Comparison of ENCODE assay signal across 19 cellular contexts in genomic region chr18:31553800-31554199, GRCh38. TPM values are rescaled to one million over a fixed set of nuclear protein-coding genes. Genes with fewer than 3 reads are reported as not detected.
DNase-seq lines count a peak whose midpoint lies in the region; ATAC-seq and TF ChIP-seq lines count a peak whose summit lies in the region.
"Had no signal": no experiment of that assay in that cellular context is flagged by ENCODE, and none has a peak within 500 bp of the region (broad histone marks: within the 10 kb centered on the region; RNA-seq: fewer than 3 reads in every experiment).

No MANE protein-coding gene starts in this region.

- ATAC-seq in GM21576 (IDR thresholded peaks at IDR 0.05; ENCODE audit: unreplicated experiment) (no peak), HG03196 (IDR thresholded peaks at IDR 0.05; ENCODE audit: unreplicated experiment) (no peak)
- ATAC-seq in stimulated activated memory B cell treated with anti-CD40 and anti-IgM and Interleukin-4, amounts not matched to agents 10 μg/mL and 1 μg/mL and 100 μg/mL, for 72 hours = no peak
- ATAC-seq: activated naive CD8-positive, alpha-beta T cell treated with anti-CD3 and anti-CD28 coated beads, Interleukin-2, amount 50 U/mL, for 24 hours; pancreas had no signal

- H3K27ac ChIP-seq in WERI-Rb-1 = no peak overlapping the region
- H3K27ac ChIP-seq: coronary artery, pancreas, suprapubic skin had no signal

- peaks cover 4% of the 10 kb centered on the region for H3K4me1 Mint-ChIP-seq in type B pancreatic cell (ENCODE audit: unreplicated experiment)
- H3K4me1 Mint-ChIP-seq in stimulated activated memory B cell treated with anti-CD40 and anti-IgM and Interleukin-4, amounts not matched to agents 10 μg/mL and 1 μg/mL and 100 μg/mL, for 72 hours = no peaks in the 10 kb centered on the region
- H3K4me1 Mint-ChIP-seq: activated naive CD8-positive, alpha-beta T cell treated with anti-CD3 and anti-CD28 coated beads, Interleukin-2, amount 50 U/mL, for 24 hours had no signal

- no peaks in the 10 kb centered on the region for H3K27me3 ChIP-seq in WERI-Rb-1 (ENCODE audit: insufficient read depth, low read depth, severe bottlenecking)
- H3K27me3 ChIP-seq: pancreas, suprapubic skin had no signal

- H3K9me3 ChIP-seq in WERI-Rb-1 (ENCODE audit: severe bottlenecking) = no peaks in the 10 kb centered on the region
- H3K9me3 ChIP-seq: pancreas, suprapubic skin had no signal

- H3K27me3 Mint-ChIP-seq in type B pancreatic cell = no peaks in the 10 kb centered on the region
- peaks cover 33% of the 10 kb centered on the region for H3K27me3 Mint-ChIP-seq in stimulated activated memory B cell treated with anti-CD40 and anti-IgM and Interleukin-4, amounts not matched to agents 10 μg/mL and 1 μg/mL and 100 μg/mL, for 72 hours

- no peaks in the 10 kb centered on the region for H3K9me3 Mint-ChIP-seq in type B pancreatic cell
- no peaks in the 10 kb centered on the region for H3K9me3 Mint-ChIP-seq in stimulated activated memory B cell treated with anti-CD40 and anti-IgM and Interleukin-4, amounts not matched to agents 10 μg/mL and 1 μg/mL and 100 μg/mL, for 72 hours
- H3K9me3 Mint-ChIP-seq: activated naive CD8-positive, alpha-beta T cell treated with anti-CD3 and anti-CD28 coated beads, Interleukin-2, amount 50 U/mL, for 24 hours; activated T-cell treated with anti-CD3 and anti-CD28 coated beads, Interleukin-2, amount 50 U/mL, for 24 hours; T-helper 1 cell treated with Interleukin-12 subunit alpha and Interleukin-12 subunit beta and Interleukin-4 antibody, amounts not matched to agents 30 μg/mL and 1 μg/mL, for 36 hours had no signal

- H3K4me3 ChIP-seq in WERI-Rb-1 (ENCODE audit: low read depth, low read length) (no peak overlapping the region), fibroblast of the aortic adventitia (ENCODE audit: low read depth, low read length) (no peak overlapping the region)
- H3K4me3 ChIP-seq: coronary artery, pancreas, suprapubic skin had no signal

- no peaks in the 10 kb centered on the region for H3K36me3 ChIP-seq in WERI-Rb-1
- H3K36me3 ChIP-seq: pancreas, suprapubic skin had no signal

- H3K4me3 Mint-ChIP-seq in type B pancreatic cell = no peak overlapping the region
- H3K4me3 Mint-ChIP-seq in stimulated activated memory B cell treated with anti-CD40 and anti-IgM and Interleukin-4, amounts not matched to agents 10 μg/mL and 1 μg/mL and 100 μg/mL, for 72 hours = no peak overlapping the region
- H3K4me3 Mint-ChIP-seq: activated naive CD8-positive, alpha-beta T cell treated with anti-CD3 and anti-CD28 coated beads, Interleukin-2, amount 50 U/mL, for 24 hours; activated T-cell treated with anti-CD3 and anti-CD28 coated beads, Interleukin-2, amount 50 U/mL, for 24 hours; T-helper 1 cell treated with Interleukin-12 subunit alpha and Interleukin-12 subunit beta and Interleukin-4 antibody, amounts not matched to agents 30 μg/mL and 1 μg/mL, for 36 hours had no signal

- 0 out of 2 replicates have a peak, but pooled peaks have one; percentile 4 for TF ChIP-seq CTCF in WERI-Rb-1 (IDR thresholded peaks at IDR 0.05; ENCODE audit: low read depth, low read length)
- TF ChIP-seq CTCF in fibroblast of the aortic adventitia (IDR thresholded peaks at IDR 0.05; ENCODE audit: insufficient read depth, low read length) = peak; percentile 25
- TF ChIP-seq CTCF in type B pancreatic cell (conservative IDR thresholded peaks at IDR 0.05) = peak; percentile 52

- peak; percentile 4 for DNase-seq in NOMO-1 treated with DMSO at 0.1 percent for 48 hours (lab: John Stamatoyannopoulos, UW; ENCODE audit: unreplicated experiment)
- no peak for DNase-seq in NOMO-1 treated with dmso at 0.1 percent for 144 hours (lab: John Stamatoyannopoulos, UW; ENCODE audit: unreplicated experiment)
- no peak for DNase-seq in WERI-Rb-1
- DNase-seq in fibroblast of the aortic adventitia (ENCODE audit: low read depth) = no peak
- no peak for DNase-seq in type B pancreatic cell (ENCODE audit: extremely low spot score, unreplicated experiment)
- DNase-seq: ACHN; activated CD4-positive, alpha-beta T cell treated with anti-CD3 and anti-CD28 coated beads for 48 hours; activated naive CD8-positive, alpha-beta T cell treated with anti-CD3 and anti-CD28 coated beads, Interleukin-2, amount 50 U/mL, for 24 hours; activated T-cell treated with anti-CD3 and anti-CD28 coated beads, Interleukin-2, amount 50 U/mL, for 24 hours; NCI-H1105; NCI-H226; pancreas; stimulated activated CD4-positive, alpha-beta T cell treated with anti-CD3 and anti-CD28 coated beads, Interleukin-12 subunit alpha, Interleukin-12 subunit beta, amount 100 ng/mL, for 4 hours had no signal

- H3K27ac Mint-ChIP-seq in type B pancreatic cell = no peak overlapping the region
- no peak overlapping the region for H3K27ac Mint-ChIP-seq in stimulated activated memory B cell treated with anti-CD40 and anti-IgM and Interleukin-4, amounts not matched to agents 10 μg/mL and 1 μg/mL and 100 μg/mL, for 72 hours
- H3K27ac Mint-ChIP-seq: activated naive CD8-positive, alpha-beta T cell treated with anti-CD3 and anti-CD28 coated beads, Interleukin-2, amount 50 U/mL, for 24 hours; activated T-cell treated with anti-CD3 and anti-CD28 coated beads, Interleukin-2, amount 50 U/mL, for 24 hours; T-helper 1 cell treated with Interleukin-12 subunit alpha and Interleukin-12 subunit beta and Interleukin-4 antibody, amounts not matched to agents 30 μg/mL and 1 μg/mL, for 36 hours had no signal

- H3K36me3 Mint-ChIP-seq in type B pancreatic cell = no peaks in the 10 kb centered on the region
- H3K36me3 Mint-ChIP-seq in stimulated activated memory B cell treated with anti-CD40 and anti-IgM and Interleukin-4, amounts not matched to agents 10 μg/mL and 1 μg/mL and 100 μg/mL, for 72 hours = no peaks in the 10 kb centered on the region

RNA-seq across cellular contexts. Expression of gene TTR, which starts 37.9 kb away (rescaled TPM):
- total RNA-seq in fibroblast of the aortic adventitia (ENCODE audit: low replicate concordance) = not detected in 2 replicates
- total RNA-seq in type B pancreatic cell (ENCODE audit: low replicate concordance) = 2,711 and 3,458 TPM in 2 replicates
- total RNA-seq: suprapubic skin had no signal

RNA-seq across cellular contexts. Expression of gene DSG2, which starts 55.8 kb away (rescaled TPM):
- total RNA-seq in fibroblast of the aortic adventitia (ENCODE audit: low replicate concordance) (4.2 and 5.6 TPM in 2 replicates), type B pancreatic cell (ENCODE audit: low replicate concordance) (117 and 272 TPM in 2 replicates)

Comparison
In these comparisons a context has a peak if more than half of its experiments do, and no peak if none do; other contexts are left out.
1. RNA of gene TTR, which starts 37.9 kb away (total RNA-seq): 2,711 to 3,458 TPM in type B pancreatic cell; not detected in fibroblast of the aortic adventitia; every median in the first group is over 1,000 times any median in the second.
2. RNA of gene DSG2, which starts 55.8 kb away (total RNA-seq): 117 to 272 TPM in type B pancreatic cell; 4.2 to 5.6 TPM in fibroblast of the aortic adventitia; every median in the first group is over 10 times any median in the second.
3. Peak in every context shown above with its lines, with median percentiles within 50 percentile points of each other: CTCF ChIP-seq.